1 cellular context compared by ENCODE assay signal in the genomic region with DNA sequence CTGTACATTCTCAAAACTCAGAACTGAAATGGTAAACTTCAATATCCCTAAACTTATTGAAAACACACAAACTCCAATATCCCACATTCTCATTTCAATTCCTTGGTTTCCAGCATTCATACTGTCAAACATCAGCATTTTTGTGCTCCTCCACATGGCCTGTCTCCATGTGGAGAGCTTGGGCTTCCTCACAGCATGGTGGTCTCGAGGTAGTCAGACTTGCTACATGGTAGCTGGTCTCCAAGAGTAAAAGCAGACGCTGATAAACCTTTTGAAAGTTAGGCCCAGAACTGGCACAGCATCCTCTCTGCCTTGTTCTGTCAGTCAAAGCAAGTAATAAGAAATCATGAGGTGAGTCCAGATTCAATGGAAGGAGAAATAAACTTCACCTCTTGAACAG.
TF ChIP-seq lines count a peak whose summit lies in the region.

No MANE protein-coding gene starts in this region.

TF ChIP-seq in H1, 55 proteins besides CTCF, POLR2A, EP300 and RAD21 (continued from another document):
- TF ChIP-seq, protein P1, sequence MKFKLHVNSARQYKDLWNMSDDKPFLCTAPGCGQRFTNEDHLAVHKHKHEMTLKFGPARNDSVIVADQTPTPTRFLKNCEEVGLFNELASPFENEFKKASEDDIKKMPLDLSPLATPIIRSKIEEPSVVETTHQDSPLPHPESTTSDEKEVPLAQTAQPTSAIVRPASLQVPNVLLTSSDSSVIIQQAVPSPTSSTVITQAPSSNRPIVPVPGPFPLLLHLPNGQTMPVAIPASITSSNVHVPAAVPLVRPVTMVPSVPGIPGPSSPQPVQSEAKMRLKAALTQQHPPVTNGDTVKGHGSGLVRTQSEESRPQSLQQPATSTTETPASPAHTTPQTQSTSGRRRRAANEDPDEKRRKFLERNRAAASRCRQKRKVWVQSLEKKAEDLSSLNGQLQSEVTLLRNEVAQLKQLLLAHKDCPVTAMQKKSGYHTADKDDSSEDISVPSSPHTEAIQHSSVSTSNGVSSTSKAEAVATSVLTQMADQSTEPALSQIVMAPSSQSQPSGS (IDR thresholded peaks at IDR 0.05; ENCODE audit: low read length): no peak
- TF ChIP-seq TEAD4 (IDR thresholded peaks at IDR 0.05; ENCODE audit: low read depth, low read length) (no peak), ZNF274 (IDR thresholded peaks at IDR 0.05; ENCODE audit: borderline replicate concordance, extremely low read depth, low read length) (no peak), TAF1 (IDR thresholded peaks at IDR 0.05; ENCODE audit: low read depth, low read length) (no peak), YY1 (IDR thresholded peaks at IDR 0.05; ENCODE audit: low read depth, low read length) (no peak), BRCA1 (IDR thresholded peaks at IDR 0.05; ENCODE audit: low read depth, low read length) (no peak), FOSL1 (IDR thresholded peaks at IDR 0.05; ENCODE audit: insufficient read depth, low read depth, low read length) (no peak), TCF12 (IDR thresholded peaks at IDR 0.05; ENCODE audit: low read depth, low read length) (no peak), SUZ12 (IDR thresholded peaks at IDR 0.05; ENCODE audit: low read length) (no peak), BCL11A (IDR thresholded peaks at IDR 0.05; ENCODE audit: low read depth in 2 of 2, low read length in 2 of 2) (no peak), RBBP5 (IDR thresholded peaks at IDR 0.05; ENCODE audit: borderline replicate concordance, low read depth, low read length) (no peak), EZH2 (IDR thresholded peaks at IDR 0.05; ENCODE audit: low read depth, low read length, severe bottlenecking) (no peak)
- TF ChIP-seq, protein P2, sequence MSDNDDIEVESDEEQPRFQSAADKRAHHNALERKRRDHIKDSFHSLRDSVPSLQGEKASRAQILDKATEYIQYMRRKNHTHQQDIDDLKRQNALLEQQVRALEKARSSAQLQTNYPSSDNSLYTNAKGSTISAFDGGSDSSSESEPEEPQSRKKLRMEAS (IDR thresholded peaks at IDR 0.05): no peak; the same call in 1 of the 2 replicates
